Comparison of ENCODE assay signal across 13 cellular contexts in genomic region chr3:113264741-113265140, GRCh38. TPM values are rescaled to one million over a fixed set of nuclear protein-coding genes. Genes with fewer than 3 reads are reported as not detected.
DNase-seq lines count a peak whose midpoint lies in the region; ATAC-seq and TF ChIP-seq lines count a peak whose summit lies in the region.
"Had no signal": no experiment of that assay in that cellular context is flagged by ENCODE, and none has a peak within 500 bp of the region (broad histone marks: within the 10 kb centered on the region; RNA-seq: fewer than 3 reads in every experiment).

No MANE protein-coding gene starts in this region.

- no peaks in the 10 kb centered on the region for H3K27me3 ChIP-seq in H7 (ENCODE audit: control insufficient read depth, insufficient read depth, low read length)
- H3K27me3 ChIP-seq in SJCRH30 = no peaks in the 10 kb centered on the region
- no peaks in the 10 kb centered on the region for H3K27me3 ChIP-seq in iPS-18a (ENCODE audit: control insufficient read depth, insufficient read depth, low read length)
- H3K27me3 ChIP-seq: brain microvascular endothelial cell had no signal

- no peaks in the 10 kb centered on the region for H3K9me3 ChIP-seq in SJCRH30 (replicated peaks)
- H3K9me3 ChIP-seq in iPS-18a (ENCODE audit: control insufficient read depth, low read depth, low read length) = no peaks in the 10 kb centered on the region

- H3K4me1 ChIP-seq in SJCRH30 = peaks cover 60% of the 10 kb centered on the region
- H3K4me1 ChIP-seq in iPS-18a (ENCODE audit: control insufficient read depth, low read depth, low read length) = peaks cover 43% of the 10 kb centered on the region

- H3K36me3 ChIP-seq in H7 (replicated peaks; ENCODE audit: control insufficient read depth, insufficient read depth, low read length) = no peaks in the 10 kb centered on the region
- no peaks in the 10 kb centered on the region for H3K36me3 ChIP-seq in SJCRH30
- no peaks in the 10 kb centered on the region for H3K36me3 ChIP-seq in iPS-18a (ENCODE audit: control insufficient read depth, low read depth, low read length)
- H3K36me3 ChIP-seq: brain microvascular endothelial cell had no signal

- no peak for TF ChIP-seq CTCF in lower leg skin (IDR thresholded peaks at IDR 0.05)

- no peak for ATAC-seq in HG03521 (IDR thresholded peaks at IDR 0.05; ENCODE audit: unreplicated experiment)
- ATAC-seq: effector memory CD8-positive, alpha-beta T cell; left lobe of liver; SK-N-SH treated with all-trans-retinoic acid at 6 μM for 48 hours had no signal

- no peak for TF ChIP-seq POLR2A in lower leg skin (IDR thresholded peaks at IDR 0.05)

- H3K4me3 ChIP-seq in H7 (ENCODE audit: insufficient read depth, low read depth, low read length) (no peak overlapping the region), SJCRH30 (peak overlapping the region; percentile 14), iPS-18a (ENCODE audit: low read length) (peak overlapping the region; percentile 2), lower leg skin (ENCODE audit: low read depth, poor library complexity, severe bottlenecking) (no peak overlapping the region)

- intact Hi-C loops in posterior cingulate gyrus (cut with DNase I) (no loop called here), lower leg skin (cut with DNase I; ENCODE audit: low total_unique reads) (no loop called here)

- DNase-seq in H7 (peak; percentile 73), SJCRH30 (peak; percentile 78 to 87), posterior cingulate gyrus (peak in 9 of 10 donors; percentile 32 to 89 (median 56)), NCI-H146 treated with DMSO at 0.1 percent for 48 hours (lab: John Stamatoyannopoulos, UW; ENCODE audit: unreplicated experiment) (no peak), lower leg skin (ENCODE audit: low spot score in 2 of 2) (no peak)
- DNase-seq in central memory CD4-positive, alpha-beta T cell = no peak
- DNase-seq: brain microvascular endothelial cell; effector memory CD8-positive, alpha-beta T cell; NCI-H187 treated with DMSO at 0.1 percent for 48 hours had no signal

- H3K9ac ChIP-seq in iPS-18a (ENCODE audit: low read length) = no peak overlapping the region

- WGBS in lower leg skin, 2 donors = 45 to 62% methylated on average over 4 to 6 of the region's 6 CpGs

- H3K27ac ChIP-seq in SJCRH30 = peak overlapping the region; percentile 89
- H3K27ac ChIP-seq in iPS-18a (ENCODE audit: low read length) = no peak overlapping the region
- H3K27ac ChIP-seq: brain microvascular endothelial cell had no signal

RNA-seq across cellular contexts. Expression of gene BOC, which starts 53.4 kb away (rescaled TPM):
- 2.8 and 3.0 TPM in 2 replicates for total RNA-seq in H7 (2014; rRNA removed; shearing (Covaris generic))
- total RNA-seq in SJCRH30 (2014; rRNA removed; shearing (Covaris generic)) = 13.4 and 15.3 TPM in 2 replicates
- total RNA-seq in lower leg skin = 10 to 100 TPM; 61.3 to 75.3 (median 68.0) TPM

Comparison
In these comparisons a context has a peak if more than half of its experiments do, and no peak if none do; other contexts are left out.
1. DNase-seq: peak in H7 (single experiment), SJCRH30 (2 of 2) and posterior cingulate gyrus (9 of 10); none in NCI-H146 treated with DMSO at 0.1 percent for 48 hours (single experiment), central memory CD4-positive, alpha-beta T cell (single experiment) and lower leg skin (0 of 2).
2. H3K4me3 ChIP-seq: peak in SJCRH30 (single experiment) and iPS-18a (single experiment); none in H7 (single experiment) and lower leg skin (single experiment).